9 cellular contexts compared by ENCODE assay signal in genomic region chr16:49881890-49882289, GRCh38. TPM values are rescaled to one million over a fixed set of nuclear protein-coding genes. Genes with fewer than 3 reads are reported as not detected.
"Had no signal": no experiment of that assay in that cellular context is flagged by ENCODE, and none has a peak within 500 bp of the region (broad histone marks: within the 10 kb centered on the region; RNA-seq: fewer than 3 reads in every experiment).

No MANE protein-coding gene starts in this region.

- DNase-seq: H9, HCEC 1CT, KBM-7 had no signal

- FAIRE-seq: H1, H54, HTR-8/SVneo had no signal

- H3K4me2 ChIP-seq: GM23338 had no signal

- H3K27ac Mint-ChIP-seq: GM23338, IgD-negative memory B cell had no signal

- H3K9me3 Mint-ChIP-seq: GM23338, H9 had no signal

- H3K4me3 ChIP-seq: GM23338 had no signal

- ATAC-seq: GM23338 had no signal

- H3K4me3 Mint-ChIP-seq: GM23338, H9, IgD-negative memory B cell had no signal

- H3K4me1 Mint-ChIP-seq: IgD-negative memory B cell had no signal

- H2AFZ ChIP-seq: GM23338 had no signal

RNA-seq across cellular contexts. Expression of gene ZNF423, which starts 26.0 kb away (rescaled TPM):
- total RNA-seq: HT-29 had no signal
- polyA plus RNA-seq: IgD-negative memory B cell had no signal
